ENCODE assay signal across 7 cellular contexts in the genomic region with DNA sequence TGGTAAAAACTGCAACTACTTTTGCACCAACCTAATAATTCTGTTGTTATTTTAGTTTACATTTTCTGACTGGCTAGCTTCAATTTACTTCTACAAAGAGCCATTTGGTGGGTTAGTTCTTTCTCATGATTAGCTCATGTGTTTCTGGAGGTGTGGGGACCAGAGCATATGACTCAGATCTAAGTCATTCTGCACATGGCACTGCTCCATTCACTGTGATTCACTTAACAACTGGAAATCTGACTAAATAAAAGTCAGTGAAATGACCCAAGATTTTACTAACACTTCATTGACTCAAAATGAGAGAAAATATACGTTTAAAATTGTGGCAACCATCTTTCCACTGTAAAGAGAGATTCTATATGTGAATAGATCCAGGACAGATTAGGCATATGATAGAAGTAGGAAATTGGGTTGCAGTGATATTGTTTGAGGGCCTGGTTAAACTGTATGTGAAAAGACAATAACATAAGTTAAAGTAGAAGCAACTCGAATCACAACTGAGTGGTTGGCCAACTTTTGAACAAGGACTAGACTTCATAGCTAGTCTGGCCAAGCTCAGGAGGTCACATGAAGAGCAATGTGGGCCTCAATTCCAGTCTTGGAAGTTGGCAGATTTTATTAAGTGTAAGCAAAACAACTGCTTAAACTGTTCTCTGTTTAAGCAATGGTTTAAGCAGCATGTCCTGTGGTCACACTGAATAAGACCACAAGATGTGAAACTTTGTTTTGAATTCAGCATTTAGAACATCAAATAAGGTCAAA.
DNase-seq lines count a peak whose midpoint lies in the region; ATAC-seq and TF ChIP-seq lines count a peak whose summit lies in the region.

No MANE protein-coding gene starts in this region.

- no peak for TF ChIP-seq CTCF in cardiac fibroblast (IDR thresholded peaks at IDR 0.05; ENCODE audit: low read depth, low read length)

- DNase-seq in HS-27A (ENCODE audit: low read depth) (peak; percentile 82), cardiac fibroblast (ENCODE audit: low read depth in 2 of 2) (peak; percentile 91 to 99), skeletal muscle cell (ENCODE audit: low read depth) (peak; percentile 98), medulla oblongata (ENCODE audit: extremely low spot score) (no peak), iPS-NIHi7 (ENCODE audit: extremely low spot score) (no peak)

- H3K4me3 ChIP-seq in cardiac fibroblast (replicated peaks in 1 of 2; ENCODE audit: low read depth in 2 of 2, low read length in 2 of 2) (no peak overlapping the region), skeletal muscle cell (ENCODE audit: low read depth, low read length) (no peak overlapping the region)

- ATAC-seq in GM19463 (IDR thresholded peaks at IDR 0.05; ENCODE audit: unreplicated experiment) (peak; percentile 46), GM21367 (IDR thresholded peaks at IDR 0.05; ENCODE audit: unreplicated experiment) (no peak)

Comparison
In these comparisons a context has a peak if more than half of its experiments do, and no peak if none do; other contexts are left out.
1. DNase-seq: peak in HS-27A (single experiment), cardiac fibroblast (2 of 2) and skeletal muscle cell (single experiment); none in medulla oblongata (single experiment) and iPS-NIHi7 (single experiment).